Comparison of ENCODE assay signal across 8 cellular contexts in the genomic region with DNA sequence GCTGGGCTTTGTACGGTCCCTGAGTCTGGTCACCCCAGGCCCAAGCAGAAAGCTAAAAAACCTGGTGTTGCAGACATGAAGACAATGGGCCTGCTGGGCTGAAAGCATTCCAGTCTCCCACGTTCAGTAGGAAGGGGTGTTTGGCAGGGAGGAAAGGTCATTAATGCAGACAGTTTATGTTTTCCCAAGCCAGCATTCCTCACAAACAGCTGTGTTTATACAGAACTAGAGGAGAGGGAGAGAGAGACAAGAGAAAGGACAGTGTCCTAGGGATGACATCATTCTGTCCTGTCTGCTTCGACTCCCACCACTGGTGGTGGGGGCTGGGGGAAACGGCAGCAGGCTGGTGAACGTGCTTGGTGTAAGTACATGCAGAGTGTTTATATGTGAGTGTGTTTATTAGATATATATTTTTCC.
DNase-seq lines count a peak whose midpoint lies in the region; ATAC-seq and TF ChIP-seq lines count a peak whose summit lies in the region.
"Had no signal": no experiment of that assay in that cellular context is flagged by ENCODE, and none has a peak within 500 bp of the region (broad histone marks: within the 10 kb centered on the region; RNA-seq: fewer than 3 reads in every experiment).

No MANE protein-coding gene starts in this region.

- ATAC-seq in stimulated activated naive CD8-positive, alpha-beta T cell treated with anti-CD3 and anti-CD28 coated beads, Interleukin-15, Interleukin-2, amounts not matched to agents 100 U/mL and 50 U/mL, for 24 hours: no peak

- H3K4me3 ChIP-seq in brain microvascular endothelial cell (ENCODE audit: low read depth, low read length): no peak overlapping the region

- no peaks in the 10 kb centered on the region for H3K9me3 Mint-ChIP-seq in type B pancreatic cell

- H3K27me3 ChIP-seq in brain microvascular endothelial cell (replicated peaks): no peaks in the 10 kb centered on the region

- DNase-seq in NCI-H1092 (lab: John Stamatoyannopoulos, UW) (peak; percentile 19), brain microvascular endothelial cell (peak; percentile 47), left kidney (ENCODE audit: low read depth, low spot score) (peak; percentile 95), type B pancreatic cell (ENCODE audit: extremely low spot score, unreplicated experiment) (no peak)
- DNase-seq in stimulated activated naive CD8-positive, alpha-beta T cell treated with anti-CD3 and anti-CD28 coated beads, Interleukin-15, Interleukin-2, amounts not matched to agents 100 U/mL and 50 U/mL, for 24 hours: no peak
- no peak for DNase-seq in effector CD8-positive, alpha-beta T cell (lab: John Stamatoyannopoulos, UW)
- no peak for DNase-seq in stimulated activated CD4-positive, alpha-beta T cell treated with anti-CD3 and anti-CD28 coated beads, Interleukin-2, amount 100 ng/mL, for 48 hours
- DNase-seq: MM.1S had no signal

- peaks cover 53% of the 10 kb centered on the region for H3K4me1 Mint-ChIP-seq in type B pancreatic cell (ENCODE audit: unreplicated experiment)

- no peaks in the 10 kb centered on the region for H3K27me3 Mint-ChIP-seq in type B pancreatic cell

- TF ChIP-seq CTCF in brain microvascular endothelial cell (IDR thresholded peaks at IDR 0.05; ENCODE audit: low read depth, low read length, missing control alignments) (no peak), type B pancreatic cell (conservative IDR thresholded peaks at IDR 0.05) (no peak)

- no peaks in the 10 kb centered on the region for H3K36me3 ChIP-seq in brain microvascular endothelial cell (replicated peaks)

- no peak overlapping the region for H3K27ac ChIP-seq in brain microvascular endothelial cell

- in situ Hi-C loops in brain microvascular endothelial cell (cut with HindIII; ENCODE audit: low pct_ligation_motif_present, low sequenced_read_pairs): no loop called here

- peak overlapping the region; percentile 63 for H3K4me3 Mint-ChIP-seq in type B pancreatic cell

- H3K27ac Mint-ChIP-seq in type B pancreatic cell: peak overlapping the region; percentile 73

- no peaks in the 10 kb centered on the region for H3K36me3 Mint-ChIP-seq in type B pancreatic cell

Comparison
In these comparisons a context has a peak if more than half of its experiments do, and no peak if none do; other contexts are left out.
1. DNase-seq: peak in NCI-H1092 (single experiment), brain microvascular endothelial cell (single experiment) and left kidney (single experiment); none in type B pancreatic cell (single experiment), stimulated activated naive CD8-positive, alpha-beta T cell treated with anti-CD3 and anti-CD28 coated beads, Interleukin-15, Interleukin-2, amounts not matched to agents 100 U/mL and 50 U/mL, for 24 hours (single experiment), effector CD8-positive, alpha-beta T cell (single experiment) and stimulated activated CD4-positive, alpha-beta T cell treated with anti-CD3 and anti-CD28 coated beads, Interleukin-2, amount 100 ng/mL, for 48 hours (0 of 2).